In genomic region chr2:84888401-84889276, GRCh38 we compare ENCODE assay signal across 8 cellular contexts. TPM values are rescaled to one million over a fixed set of nuclear protein-coding genes. Genes with fewer than 3 reads are reported as not detected.
DNase-seq lines count a peak whose midpoint lies in the region; ATAC-seq and TF ChIP-seq lines count a peak whose summit lies in the region.

No MANE protein-coding gene starts in this region.

- H3K27ac ChIP-seq in AG04450 (ENCODE audit: low read depth, low read length): peak overlapping the region; percentile 97
- H3K27ac ChIP-seq in SJCRH30: no peak overlapping the region
- no peak overlapping the region for H3K27ac ChIP-seq in tibial artery

- POLR2A ChIA-PET in AG04450 (lab: Yijun Ruan, JAX): interaction anchor here (0.6 to 1.6 kb wide), 5 partner anchors 16 to 212 kb away, joined by 3 to 16 read pairs (median 7); partner anchors contain the start of gene TMSB10

- peak; percentile 97 for ATAC-seq in GM18909 (IDR thresholded peaks at IDR 0.05; ENCODE audit: poor library complexity, unreplicated experiment)
- peak; percentile 91 for ATAC-seq in HG03097 (IDR thresholded peaks at IDR 0.05; ENCODE audit: low FRiP score, unreplicated experiment)
- ATAC-seq in central memory CD8-positive, alpha-beta T cell (replicated peaks; ENCODE audit: extremely low read depth, poor library complexity, severe bottlenecking): peak; percentile 93

- peak overlapping the region; percentile 34 for H3K4me3 ChIP-seq in AG04450 (ENCODE audit: low read depth, low read length)
- H3K4me3 ChIP-seq in SJCRH30: peak overlapping the region; percentile 21
- peak overlapping the region in 1 of 2 donors; percentile 16 for H3K4me3 ChIP-seq in tibial artery

- H3K9me3 ChIP-seq in AG04450 (ENCODE audit: control insufficient read depth, insufficient read depth, low read length) (no peaks in the 10 kb centered on the region), SJCRH30 (replicated peaks) (no peaks in the 10 kb centered on the region), tibial artery (no peaks in the 10 kb centered on the region)

- intact Hi-C loops in tibial artery (cut with DNase I; ENCODE audit: low total_unique reads): no loop called here

- no peaks in the 10 kb centered on the region for H3K27me3 Mint-ChIP-seq in central memory CD8-positive, alpha-beta T cell

- peak overlapping the region; percentile 94 for H3K27ac Mint-ChIP-seq in central memory CD8-positive, alpha-beta T cell (ENCODE audit: low read depth)

- H3K27me3 ChIP-seq in AG04450 (ENCODE audit: control insufficient read depth, insufficient read depth, low read length): no peaks in the 10 kb centered on the region
- peaks cover 11% of the 10 kb centered on the region; the same call in 1 of the 2 replicates for H3K27me3 ChIP-seq in SJCRH30
- peaks cover 0 to 12% of the 10 kb centered on the region in 2 donors for H3K27me3 ChIP-seq in tibial artery

- CTCF ChIA-PET in AG04450 (lab: Charles Lee): interaction anchor here (0.6 to 1.0 kb wide), 2 partner anchors 38 to 362 kb away, joined by 3 to 5 read pairs; no protein-coding TSS in a partner anchor

- H3K4me1 ChIP-seq in SJCRH30: no peaks in the 10 kb centered on the region
- H3K4me1 ChIP-seq in tibial artery: no peaks in the 10 kb centered on the region

- H3K4me3 Mint-ChIP-seq in central memory CD8-positive, alpha-beta T cell: peak overlapping the region; percentile 70

- no peak for TF ChIP-seq CTCF in AG04450 (IDR thresholded peaks at IDR 0.05; ENCODE audit: low read depth, low read length)
- TF ChIP-seq CTCF in tibial artery (IDR thresholded peaks at IDR 0.05): no peak

- H3K36me3 ChIP-seq in SJCRH30: no peaks in the 10 kb centered on the region
- no peaks in the 10 kb centered on the region for H3K36me3 ChIP-seq in tibial artery

- peaks cover 27% of the 10 kb centered on the region for H3K4me1 Mint-ChIP-seq in central memory CD8-positive, alpha-beta T cell

- DNase-seq in AG04450 (ENCODE audit: low read depth, low spot score) (no peak), SJCRH30 (no peak), midbrain (lab: John Stamatoyannopoulos, UW) (peak; percentile 12), cerebellar cortex (ENCODE audit: low spot score) (no peak), tibial artery (no peak)
- DNase-seq in central memory CD8-positive, alpha-beta T cell (ENCODE audit: low spot score in 2 of 2): no peak

- H3K9me3 Mint-ChIP-seq in central memory CD8-positive, alpha-beta T cell: no peaks in the 10 kb centered on the region

- peaks cover 2% of the 10 kb centered on the region for H3K36me3 Mint-ChIP-seq in central memory CD8-positive, alpha-beta T cell (ENCODE audit: insufficient read depth)

RNA-seq across cellular contexts. Expression of gene TRABD2A, which starts 7.8 kb away (rescaled TPM):
- polyA plus RNA-seq in AG04450 (2011; rRNA removed): 30.2 and 32.8 TPM in 2 replicates
- polyA minus RNA-seq in AG04450 (2011; rRNA and poly(A)+ RNA removed): 49.4 and 51.4 TPM in 2 replicates
- total RNA-seq in SJCRH30 (2014; rRNA removed; shearing (Covaris generic)): 0.86 and 1.4 TPM in 2 replicates

RNA-seq across cellular contexts. Expression of gene TMSB10, which starts 16.8 kb away (rescaled TPM):
- polyA plus RNA-seq in AG04450 (2011; rRNA removed): 4,621 and 5,651 TPM in 2 replicates
- polyA minus RNA-seq in AG04450 (2011; rRNA and poly(A)+ RNA removed): 1,051 and 1,085 TPM in 2 replicates
- 2,317 and 2,398 TPM in 2 replicates for total RNA-seq in SJCRH30 (2014; rRNA removed; shearing (Covaris generic))
